ENCODE assay signal across 8 cellular contexts in the genomic region with DNA sequence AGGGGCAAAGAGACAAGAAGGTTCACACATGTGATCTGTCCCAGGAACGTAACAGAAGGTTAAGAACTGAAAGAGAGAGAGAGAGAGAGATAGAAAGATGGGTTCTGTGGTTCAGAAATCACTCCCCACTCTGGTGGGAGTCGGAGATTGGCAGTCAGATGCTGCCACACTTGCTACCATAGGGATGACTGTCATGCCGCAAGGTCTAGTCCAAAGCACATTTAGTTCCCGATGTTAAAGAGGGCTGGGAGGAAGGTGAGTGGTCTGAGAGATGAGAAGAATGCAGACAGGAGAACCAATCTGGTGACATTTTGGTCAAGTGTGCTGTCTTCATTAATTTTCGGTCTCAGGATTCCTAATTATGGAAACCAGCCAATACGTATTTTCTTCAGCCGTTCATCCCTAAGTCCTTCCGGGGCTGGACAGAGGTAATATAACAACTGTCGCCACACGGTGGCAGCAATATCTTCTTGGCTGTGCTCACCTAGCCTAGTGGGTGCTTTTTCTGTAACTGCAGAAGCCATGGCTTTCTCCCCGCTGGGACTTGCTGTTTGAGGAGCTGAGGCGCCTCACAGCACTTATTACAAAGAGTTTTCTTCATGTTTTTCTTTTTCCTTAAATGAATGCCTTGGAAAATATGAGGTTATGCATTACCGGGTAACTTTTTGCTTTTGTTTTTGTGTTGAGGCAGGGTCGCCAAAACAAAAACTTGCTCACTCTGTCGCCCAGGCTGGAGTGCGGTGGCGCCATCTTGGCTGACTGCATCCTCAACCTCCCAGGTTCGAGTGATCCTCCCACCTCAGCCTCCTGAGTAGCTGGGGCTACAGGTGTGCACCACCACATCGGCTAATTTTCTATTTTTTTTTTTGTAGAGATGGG. TPM values are rescaled to one million over a fixed set of nuclear protein-coding genes. Genes with fewer than 3 reads are reported as not detected.
DNase-seq lines count a peak whose midpoint lies in the region; ATAC-seq and TF ChIP-seq lines count a peak whose summit lies in the region.

No MANE protein-coding gene starts in this region.

- peak; percentile 90 for ATAC-seq in GM21576 (IDR thresholded peaks at IDR 0.05; ENCODE audit: unreplicated experiment)

- 47% methylated on average over 19 of the region's 19 CpGs for WGBS in suprapubic skin

- peak overlapping the region; percentile 97 for H3K27ac ChIP-seq in PC-9
- H3K27ac ChIP-seq in fibroblast of lung (ENCODE audit: insufficient read depth, low read length) = no peak overlapping the region
- H3K27ac ChIP-seq in suprapubic skin = no peak overlapping the region

- no TSS peak for BruUV-seq in PC-9 (replicated peaks; lab: Mats Ljungman, UMichigan)

- H3K36me3 ChIP-seq in PC-9 (ENCODE audit: low read depth) (no peaks in the 10 kb centered on the region), fibroblast of lung (ENCODE audit: control insufficient read depth, insufficient read depth, low read length) (no peaks in the 10 kb centered on the region), suprapubic skin (no peaks in the 10 kb centered on the region)

- no peak for TF ChIP-seq POLR2A in suprapubic skin (IDR thresholded peaks at IDR 0.05)

- no peaks in the 10 kb centered on the region for H3K9me2 ChIP-seq in PC-9 (ENCODE audit: insufficient read depth)

- H3F3A ChIP-seq in PC-9 (ENCODE audit: insufficient read depth, low read depth) = peaks cover 28% of the 10 kb centered on the region

- H4K20me1 ChIP-seq in PC-9 (ENCODE audit: insufficient read depth) = no peaks in the 10 kb centered on the region
- H4K20me1 ChIP-seq in fibroblast of lung (ENCODE audit: control insufficient read depth, extremely low read depth, insufficient read depth, low read length) = no peaks in the 10 kb centered on the region

- POLR2A ChIA-PET in PC-9 (lab: Charles Lee; ENCODE audit: unreplicated experiment) = no interaction called here

- no peaks in the 10 kb centered on the region for H3K9me3 ChIP-seq in PC-9 (ENCODE audit: insufficient read depth, low read depth)
- H3K9me3 ChIP-seq in fibroblast of lung (ENCODE audit: control insufficient read depth, insufficient read depth, low read depth, low read length) = no peaks in the 10 kb centered on the region
- H3K9me3 ChIP-seq in suprapubic skin = no peaks in the 10 kb centered on the region

- intact Hi-C loops in PC-9 (cut with micrococcal nuclease; ENCODE audit: unreplicated experiment) = loop anchor here (1.0 to 5.0 kb wide), 4 partner anchors 46 to 673 kb away; no protein-coding TSS in a partner anchor

- TF ChIP-seq CTCF in PC-9 (conservative IDR thresholded peaks at IDR 0.05) = peak; percentile 90
- TF ChIP-seq CTCF in fibroblast of lung (conservative IDR thresholded peaks at IDR 0.05 in 1 of 2, IDR thresholded peaks at IDR 0.05 in 1 of 2; ENCODE audit: low read depth in 1 of 2, low read length in 2 of 2) = peak; percentile 47 to 69
- peak; percentile 53 to 64 for TF ChIP-seq CTCF in suprapubic skin (IDR thresholded peaks at IDR 0.05)

- H2AFZ ChIP-seq in PC-9 = no peak overlapping the region
- H2AFZ ChIP-seq in fibroblast of lung (ENCODE audit: low read length) = no peak overlapping the region

- CTCF ChIA-PET in PC-9 (lab: Charles Lee) = interaction anchor here (2.5 kb wide), 1 partner anchor 45 kb away, joined by 5 read pairs; no protein-coding TSS in a partner anchor

- H3K9ac ChIP-seq in fibroblast of lung (ENCODE audit: insufficient read depth, low read length) = no peak overlapping the region

- H3K4me1 ChIP-seq in PC-9 (replicated peaks; ENCODE audit: insufficient read depth) (peaks cover 37% of the 10 kb centered on the region), fibroblast of lung (ENCODE audit: control insufficient read depth, extremely low read depth, insufficient read depth, low read length) (no peaks in the 10 kb centered on the region), suprapubic skin (peaks cover 13% of the 10 kb centered on the region)

- H3K27me3 ChIP-seq in PC-9 (ENCODE audit: insufficient read depth, low read depth) (no peaks in the 10 kb centered on the region), fibroblast of lung (ENCODE audit: control insufficient read depth, insufficient read depth, low read length) (no peaks in the 10 kb centered on the region), suprapubic skin (no peaks in the 10 kb centered on the region)

- TF ChIP-seq EP300 in suprapubic skin (IDR thresholded peaks at IDR 0.05) = no peak

- H3K4me2 ChIP-seq in PC-9 (peak overlapping the region; percentile 69; the same call in 1 of the 2 replicates), fibroblast of lung (ENCODE audit: extremely low read depth, insufficient read depth, low read length) (no peak overlapping the region)

- H3K4me3 ChIP-seq in PC-9 (no peak overlapping the region), fibroblast of lung (replicated peaks in 1 of 4; ENCODE audit: control extremely low read depth in 1 of 4, insufficient read depth in 1 of 4, low read depth in 3 of 4, low read length in 4 of 4) (no peak overlapping the region), suprapubic skin (no peak overlapping the region)

- DNase-seq in DMS153 treated with DMSO at 0.1 percent for 48 hours (lab: John Stamatoyannopoulos, UW; ENCODE audit: unreplicated experiment) = peak; percentile 36
- peak; percentile 78 for DNase-seq in HuH-7 (ENCODE audit: low spot score)
- peak; percentile 68 to 80 for DNase-seq in PC-9
- peak; percentile 28 for DNase-seq in activated T-cell treated with anti-CD3 and anti-CD28 coated beads for 4 hours
- peak; percentile 61 to 67 for DNase-seq in fibroblast of lung (ENCODE audit: low read depth in 2 of 2)
- DNase-seq in non-pigmented ciliary epithelial cell (ENCODE audit: low read depth) = peak; percentile 27
- no peak for DNase-seq in suprapubic skin (ENCODE audit: low spot score in 2 of 2)

- no peaks in the 10 kb centered on the region for H3K79me2 ChIP-seq in PC-9 (ENCODE audit: low read depth)
- H3K79me2 ChIP-seq in fibroblast of lung (ENCODE audit: control insufficient read depth, insufficient read depth, low read length) = no peaks in the 10 kb centered on the region

RNA-seq across cellular contexts. Expression of a gene that starts 46.0 kb away (rescaled TPM):
- not detected in 2 replicates for total RNA-seq in PC-9 (2021)
- not detected in 2 replicates for total RNA-seq in fibroblast of lung
- not detected in 2 replicates for polyA plus RNA-seq in fibroblast of lung
- not detected in 2 replicates for polyA plus RNA-seq in fibroblast of lung (2012)
- not detected in 2 replicates for polyA minus RNA-seq in fibroblast of lung (ENCODE audit: low replicate concordance)
- total RNA-seq in suprapubic skin = under 1 TPM in 1 of 4 donors, not detected in 3; 0.18 TPM

Comparison
In these comparisons a context has a peak if more than half of its experiments do, and no peak if none do; other contexts are left out.
1. DNase-seq: peak in DMS153 treated with DMSO at 0.1 percent for 48 hours (single experiment), HuH-7 (single experiment), PC-9 (2 of 2), activated T-cell treated with anti-CD3 and anti-CD28 coated beads for 4 hours (single experiment), fibroblast of lung (2 of 2) and non-pigmented ciliary epithelial cell (single experiment); none in suprapubic skin (0 of 2).
2. Peak in every context shown above with its lines, with median percentiles within 50 percentile points of each other: CTCF ChIP-seq.